ENCODE assay signal across 8 cellular contexts in genomic region chr13:46160474-46161066, GRCh38. TPM values are rescaled to one million over a fixed set of nuclear protein-coding genes. Genes with fewer than 3 reads are reported as not detected.
A peak's percentile ranks its signal among the peaks of the same experiment; 100 is the strongest.
DNase-seq lines count a peak whose midpoint lies in the region; ATAC-seq, FAIRE-seq and TF ChIP-seq lines count a peak whose summit lies in the region.

No MANE protein-coding gene starts in this region.

- H3K27ac Mint-ChIP-seq in activated naive CD4-positive, alpha-beta T cell treated with anti-CD3 and anti-CD28 coated beads, Interleukin-2, amount 10 ng/mL, durations not matched to agents 7 days and 5 days = peak overlapping the region; percentile 82
- H3K27ac Mint-ChIP-seq in astrocyte (ENCODE audit: unreplicated experiment) = no peak overlapping the region

- H2AFZ ChIP-seq in astrocyte (ENCODE audit: low read depth, low read length) (no peak overlapping the region), hepatocyte (no peak overlapping the region)

- H3K27me3 Mint-ChIP-seq in activated naive CD4-positive, alpha-beta T cell treated with anti-CD3 and anti-CD28 coated beads, Interleukin-2, amount 10 ng/mL, durations not matched to agents 7 days and 5 days = no peaks in the 10 kb centered on the region
- no peaks in the 10 kb centered on the region for H3K27me3 Mint-ChIP-seq in astrocyte (ENCODE audit: low read depth, unreplicated experiment)

- CTCF ChIA-PET in activated naive CD4-positive, alpha-beta T cell treated with anti-CD3 and anti-CD28 coated beads, Interleukin-2, amount 10 ng/mL, durations not matched to agents 7 days and 5 days (lab: Charles Lee) = interaction anchor here (0.6 to 4.9 kb wide), 24 partner anchors 7 to 205 kb away, joined by 3 to 24 read pairs (median 6); no protein-coding TSS in a partner anchor

- no peaks in the 10 kb centered on the region for H3K9me3 Mint-ChIP-seq in activated naive CD4-positive, alpha-beta T cell treated with anti-CD3 and anti-CD28 coated beads, Interleukin-2, amount 10 ng/mL, durations not matched to agents 7 days and 5 days
- no peaks in the 10 kb centered on the region for H3K9me3 Mint-ChIP-seq in astrocyte (ENCODE audit: unreplicated experiment)

- TF ChIP-seq CTCF in astrocyte (IDR thresholded peaks at IDR 0.05; ENCODE audit: insufficient read depth, low read depth, low read length) = peak; percentile 84
- TF ChIP-seq CTCF in hepatocyte (IDR thresholded peaks at IDR 0.05; ENCODE audit: poor library complexity) = peak; percentile 75

- H4K20me1 ChIP-seq in astrocyte (ENCODE audit: insufficient read depth, low read length) (no peaks in the 10 kb centered on the region), hepatocyte (ENCODE audit: insufficient read depth, poor library complexity, severe bottlenecking) (no peaks in the 10 kb centered on the region)

- no peaks in the 10 kb centered on the region for H3K36me3 ChIP-seq in astrocyte (ENCODE audit: insufficient read depth, low read length)
- no peaks in the 10 kb centered on the region for H3K36me3 ChIP-seq in hepatocyte (replicated peaks; ENCODE audit: insufficient read depth, low read depth)

- H3K36me3 Mint-ChIP-seq in activated naive CD4-positive, alpha-beta T cell treated with anti-CD3 and anti-CD28 coated beads, Interleukin-2, amount 10 ng/mL, durations not matched to agents 7 days and 5 days = peaks cover 65% of the 10 kb centered on the region
- no peaks in the 10 kb centered on the region for H3K36me3 Mint-ChIP-seq in astrocyte (ENCODE audit: low read depth, unreplicated experiment)

- H3K4me1 ChIP-seq in astrocyte (ENCODE audit: insufficient read depth, low read length) (no peaks in the 10 kb centered on the region), hepatocyte (ENCODE audit: insufficient read depth) (no peaks in the 10 kb centered on the region)

- H3K79me2 ChIP-seq in astrocyte (ENCODE audit: insufficient read depth, low read length) (no peaks in the 10 kb centered on the region), hepatocyte (no peaks in the 10 kb centered on the region)

- peaks cover 64% of the 10 kb centered on the region for H3K4me1 Mint-ChIP-seq in activated naive CD4-positive, alpha-beta T cell treated with anti-CD3 and anti-CD28 coated beads, Interleukin-2, amount 10 ng/mL, durations not matched to agents 7 days and 5 days
- H3K4me1 Mint-ChIP-seq in astrocyte (ENCODE audit: low read depth, unreplicated experiment) = peaks cover 2% of the 10 kb centered on the region

- H3K27ac ChIP-seq in astrocyte (ENCODE audit: low read depth, low read length) (no peak overlapping the region), hepatocyte (no peak overlapping the region)

- 48% methylated on average over 4 of the region's 4 CpGs for WGBS in hepatocyte (ENCODE audit: low lambda C conversion rate, missing lambda C conversion rate)

- H3K4me2 ChIP-seq in astrocyte (ENCODE audit: low read length) (peak overlapping the region; percentile 31), hepatocyte (no peak overlapping the region)

- peak; percentile 9 for FAIRE-seq in astrocyte (lab: Jason Lieb, UNC)

- H3K27me3 ChIP-seq in astrocyte (ENCODE audit: insufficient read depth, low read length) = no peaks in the 10 kb centered on the region
- H3K27me3 ChIP-seq in hepatocyte = no peaks in the 10 kb centered on the region

- H3K9me3 ChIP-seq in astrocyte (ENCODE audit: insufficient read depth, low read depth, low read length) = no peaks in the 10 kb centered on the region
- H3K9me3 ChIP-seq in hepatocyte (ENCODE audit: low read depth) = no peaks in the 10 kb centered on the region

- peak overlapping the region; percentile 46 for H3K4me3 Mint-ChIP-seq in activated naive CD4-positive, alpha-beta T cell treated with anti-CD3 and anti-CD28 coated beads, Interleukin-2, amount 10 ng/mL, durations not matched to agents 7 days and 5 days
- no peak overlapping the region for H3K4me3 Mint-ChIP-seq in astrocyte (ENCODE audit: unreplicated experiment)

- H3K4me3 ChIP-seq in astrocyte (ENCODE audit: insufficient read depth, low read depth, low read length) = no peak overlapping the region
- no peak overlapping the region for H3K4me3 ChIP-seq in hepatocyte

- no peak overlapping the region for H3K9ac ChIP-seq in astrocyte (ENCODE audit: low read length)

- peak; percentile 48 for ATAC-seq in HG03159 (IDR thresholded peaks at IDR 0.05; ENCODE audit: unreplicated experiment)

- DNase-seq in activated naive CD4-positive, alpha-beta T cell treated with anti-CD3 and anti-CD28 coated beads, Interleukin-2, amount 10 ng/mL, durations not matched to agents 7 days and 5 days = peak; percentile 39
- no peak for DNase-seq in activated naive CD4-positive, alpha-beta T cell (lab: John Stamatoyannopoulos, UW)
- DNase-seq in NCI-H82 (lab: John Stamatoyannopoulos, UW) (peak; percentile 85), astrocyte (ENCODE audit: low read depth) (peak; percentile 18), hepatocyte (ENCODE audit: low spot score) (peak; percentile 70), smooth muscle cell of the brain vasculature (ENCODE audit: low read depth, low spot score) (peak; percentile 32), HK-2 (ENCODE audit: unreplicated experiment) (no peak)

- no peaks in the 10 kb centered on the region for H3K9me2 ChIP-seq in hepatocyte (replicated peaks; ENCODE audit: insufficient read depth)

RNA-seq across cellular contexts. Expression of gene LCP1, which starts 21.4 kb away (rescaled TPM):
- total RNA-seq in astrocyte (7.3 and 8.4 TPM in 2 replicates), hepatocyte (30.6 and 31.5 TPM in 2 replicates)
- polyA plus RNA-seq in hepatocyte = 17.7 and 18.9 TPM in 2 replicates

RNA-seq across cellular contexts. Expression of gene LRRC63, which starts 51.2 kb away (rescaled TPM):
- total RNA-seq in astrocyte (0.14 TPM in 1 of 2 replicates, not detected in the other), hepatocyte (0.68 TPM in 1 of 2 replicates, not detected in the other)
- 0.21 TPM in 1 of 2 replicates, not detected in the other for polyA plus RNA-seq in hepatocyte

RNA-seq across cellular contexts. Expression of gene CPB2, which starts 55.7 kb away (rescaled TPM):
- total RNA-seq in astrocyte (not detected in 2 replicates), hepatocyte (54.6 and 59.1 TPM in 2 replicates)
- polyA plus RNA-seq in hepatocyte = 25.6 and 43.3 TPM in 2 replicates

Comparison
In these comparisons a context has a peak if more than half of its experiments do, and no peak if none do; other contexts are left out.
1. DNase-seq: peak in activated naive CD4-positive, alpha-beta T cell treated with anti-CD3 and anti-CD28 coated beads, Interleukin-2, amount 10 ng/mL, durations not matched to agents 7 days and 5 days (single experiment), NCI-H82 (single experiment), astrocyte (single experiment), hepatocyte (single experiment) and smooth muscle cell of the brain vasculature (single experiment); none in activated naive CD4-positive, alpha-beta T cell (0 of 4) and HK-2 (single experiment).
2. RNA of gene CPB2, which starts 55.7 kb away (total RNA-seq): 54.6 to 59.1 TPM in hepatocyte; not detected in astrocyte; every median in the first group is over 10 times any median in the second.